ENCODE assay signal across 1 cellular context in genomic region chr5:10591159-10591558, GRCh38.
TF ChIP-seq lines count a peak whose summit lies in the region.

No MANE protein-coding gene starts in this region.

TF ChIP-seq in A549, 52 proteins besides CTCF, POLR2A, EP300 and RAD21 (continued from another document):
- TF ChIP-seq GATA3 (IDR thresholded peaks at IDR 0.05; ENCODE audit: borderline replicate concordance), result no peak
- TF ChIP-seq, protein P1, sequence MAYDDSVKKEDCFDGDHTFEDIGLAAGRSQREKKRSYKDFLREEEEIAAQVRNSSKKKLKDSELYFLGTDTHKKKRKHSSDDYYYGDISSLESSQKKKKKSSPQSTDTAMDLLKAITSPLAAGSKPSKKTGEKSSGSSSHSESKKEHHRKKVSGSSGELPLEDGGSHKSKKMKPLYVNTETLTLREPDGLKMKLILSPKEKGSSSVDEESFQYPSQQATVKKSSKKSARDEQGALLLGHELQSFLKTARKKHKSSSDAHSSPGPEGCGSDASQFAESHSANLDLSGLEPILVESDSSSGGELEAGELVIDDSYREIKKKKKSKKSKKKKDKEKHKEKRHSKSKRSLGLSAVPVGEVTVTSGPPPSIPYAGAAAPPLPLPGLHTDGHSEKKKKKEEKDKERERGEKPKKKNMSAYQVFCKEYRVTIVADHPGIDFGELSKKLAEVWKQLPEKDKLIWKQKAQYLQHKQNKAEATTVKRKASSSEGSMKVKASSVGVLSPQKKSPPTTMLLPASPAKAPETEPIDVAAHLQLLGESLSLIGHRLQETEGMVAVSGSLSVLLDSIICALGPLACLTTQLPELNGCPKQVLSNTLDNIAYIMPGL (CRISPR knock-in tag; IDR thresholded peaks at IDR 0.05; ENCODE audit: borderline replicate concordance), result no peak
- no peak for TF ChIP-seq JUNB (IDR thresholded peaks at IDR 0.05)
- no peak for TF ChIP-seq ZC3H11A (IDR thresholded peaks at IDR 0.05)
